ENCODE assay signal across 9 cellular contexts in genomic region chr12:67442347-67442841, GRCh38.
DNase-seq lines count a peak whose midpoint lies in the region; ATAC-seq, FAIRE-seq and TF ChIP-seq lines count a peak whose summit lies in the region.
"Had no signal": no experiment of that assay in that cellular context is flagged by ENCODE, and none has a peak within 500 bp of the region (broad histone marks: within the 10 kb centered on the region; RNA-seq: fewer than 3 reads in every experiment).

No MANE protein-coding gene starts in this region.

- WGBS in thyroid gland, 2 donors = 18 to 28% methylated on average over 11 of the region's 11 CpGs
- 41 to 51% (median 46%) methylated on average over 11 of the region's 11 CpGs for WGBS in spleen, 5 donors

- H3K36me3 ChIP-seq in OCI-LY7 (ENCODE audit: insufficient read depth, low read length) = no peaks in the 10 kb centered on the region
- no peaks in the 10 kb centered on the region for H3K36me3 ChIP-seq in thyroid gland
- H3K36me3 ChIP-seq in spleen = no peaks in the 10 kb centered on the region

- H3K27me3 ChIP-seq in thyroid gland (no peaks in the 10 kb centered on the region), spleen (replicated peaks in 1 of 7) (no peaks in the 10 kb centered on the region)

- ATAC-seq in GM21390 (IDR thresholded peaks at IDR 0.05; ENCODE audit: unreplicated experiment) (no peak), HG03565 (IDR thresholded peaks at IDR 0.05; ENCODE audit: unreplicated experiment) (no peak)

- BruUV-seq in OCI-LY7 (replicated peaks; lab: Mats Ljungman, UMichigan) = no TSS peak

- H2AFZ ChIP-seq in OCI-LY7 (ENCODE audit: low read length) = peak overlapping the region; percentile 99; the same call in 1 of the 2 replicates

- DNase-seq in DMS153 (lab: John Stamatoyannopoulos, UW) = peak; percentile 20
- DNase-seq in DMS153 treated with DMSO at 0.1 percent for 48 hours (lab: John Stamatoyannopoulos, UW; ENCODE audit: unreplicated experiment) = no peak
- DNase-seq in OCI-LY7 (ENCODE audit: low spot score) = no peak
- DNase-seq in thyroid gland = peak; percentile 79 to 81
- no peak for DNase-seq in spleen

- H3K27ac ChIP-seq in OCI-LY7 (ENCODE audit: low read depth, low read length, poor library complexity, severe bottlenecking) (no peak overlapping the region), thyroid gland (peak overlapping the region; percentile 58 to 64 (median 62)), spleen (no peak overlapping the region)
- H3K27ac ChIP-seq: 22Rv1 had no signal

- peaks cover 5% of the 10 kb centered on the region for H3K4me1 ChIP-seq in OCI-LY7 (ENCODE audit: insufficient read depth, low read length, poor library complexity, severe bottlenecking)
- H3K4me1 ChIP-seq in thyroid gland = peaks cover 10 to 19% of the 10 kb centered on the region in 2 donors
- peaks cover 5 to 17% (median 12%) of the 10 kb centered on the region in 6 donors for H3K4me1 ChIP-seq in spleen

- POLR2A ChIA-PET in OCI-LY7 (lab: Charles Lee) = no interaction called here

- H3K9me3 ChIP-seq in OCI-LY7 (ENCODE audit: low read length) = no peaks in the 10 kb centered on the region
- no peaks in the 10 kb centered on the region for H3K9me3 ChIP-seq in thyroid gland
- H3K9me3 ChIP-seq in spleen = no peaks in the 10 kb centered on the region

- CTCF ChIA-PET in OCI-LY7 (lab: Charles Lee; ENCODE audit: unreplicated experiment) = no interaction called here

- H3K4me2 ChIP-seq in OCI-LY7 (ENCODE audit: low read length) = no peak overlapping the region

- peak; percentile 64 for FAIRE-seq in islet of Langerhans (lab: Jason Lieb, UNC)

- H3K4me3 ChIP-seq in OCI-LY7 (ENCODE audit: low read depth, low read length, poor library complexity, severe bottlenecking) (no peak overlapping the region), thyroid gland (replicated peaks in 1 of 3) (no peak overlapping the region), spleen (no peak overlapping the region)

- TF ChIP-seq CTCF in OCI-LY7 (conservative IDR thresholded peaks at IDR 0.05; ENCODE audit: low read length) (no peak), thyroid gland (IDR thresholded peaks at IDR 0.05) (no peak), spleen (IDR thresholded peaks at IDR 0.05 in 8 of 11, conservative IDR thresholded peaks at IDR 0.05 in 3 of 11) (no peak)

- H3K9me2 ChIP-seq in OCI-LY7 (ENCODE audit: insufficient read depth, low read length) = no peaks in the 10 kb centered on the region

- H4K20me1 ChIP-seq in OCI-LY7 (ENCODE audit: insufficient read depth, low read length) = no peaks in the 10 kb centered on the region

- H3K79me2 ChIP-seq in OCI-LY7 (ENCODE audit: insufficient read depth, low read depth, low read length) = no peaks in the 10 kb centered on the region

- intact Hi-C loops in OCI-LY7 (cut with micrococcal nuclease; ENCODE audit: unreplicated experiment) = loop anchor here (5.0 kb wide), 2 partner anchors 85 to 500 kb away; no protein-coding TSS in a partner anchor
- intact Hi-C loops in thyroid gland (cut with DNase I) = loop anchor here (5.0 to 10.0 kb wide), 2 partner anchors 168 to 500 kb away; no protein-coding TSS in a partner anchor
- intact Hi-C loops in spleen (cut with DNase I; ENCODE audit: low total_unique reads) = no loop called here

- TF ChIP-seq POLR2A in thyroid gland (IDR thresholded peaks at IDR 0.05) = no peak
- no peak for TF ChIP-seq POLR2A in spleen (IDR thresholded peaks at IDR 0.05)

Comparison
In these comparisons a context has a peak if more than half of its experiments do, and no peak if none do; other contexts are left out.
1. DNase-seq: peak in DMS153 (single experiment) and thyroid gland (2 of 2); none in DMS153 treated with DMSO at 0.1 percent for 48 hours (single experiment), OCI-LY7 (single experiment) and spleen (single experiment).
2. H3K27ac ChIP-seq: peak in thyroid gland (3 of 3); none in OCI-LY7 (single experiment) and spleen (0 of 8).